24 cellular contexts compared by ENCODE assay signal in genomic region chr1:42081475-42081874, GRCh38.
DNase-seq lines count a peak whose midpoint lies in the region; ATAC-seq, FAIRE-seq and TF ChIP-seq lines count a peak whose summit lies in the region.
"Had no signal": no experiment of that assay in that cellular context is flagged by ENCODE, and none has a peak within 500 bp of the region (broad histone marks: within the 10 kb centered on the region; RNA-seq: fewer than 3 reads in every experiment).

No MANE protein-coding gene starts in this region.

- H3K27me3 Mint-ChIP-seq in Calu3 (ENCODE audit: unreplicated experiment), result peaks cover 8% of the 10 kb centered on the region

- H3K27ac Mint-ChIP-seq in Calu3 (ENCODE audit: unreplicated experiment), result no peak overlapping the region
- H3K27ac Mint-ChIP-seq: CD4-positive, alpha-beta memory T cell; immature natural killer cell; naive B cell; T-helper 17 cell had no signal

- no peaks in the 10 kb centered on the region for H3K9me3 Mint-ChIP-seq in Calu3 (ENCODE audit: low read depth, unreplicated experiment)

- no peak for TF ChIP-seq CTCF in Calu3 (IDR thresholded peaks at IDR 0.05; ENCODE audit: unreplicated experiment)

- no peak overlapping the region for H3K4me3 Mint-ChIP-seq in Calu3 (ENCODE audit: low read depth, unreplicated experiment)
- H3K4me3 Mint-ChIP-seq: CD4-positive, alpha-beta memory T cell; immature natural killer cell; naive B cell; T-helper 17 cell had no signal

- FAIRE-seq in urothelium cell line (lab: Jason Lieb, UNC), result no peak
- FAIRE-seq: bronchial epithelial cell, GM12878 had no signal

- no TSS peak for BruUV-seq in Calu3 (replicated peaks; lab: Mats Ljungman, UMichigan)

- DNase-seq in Calu3 (peak; percentile 42), HuH-7.5 (ENCODE audit: low spot score) (peak; percentile 28), astrocyte of the hippocampus (ENCODE audit: low read depth, low spot score) (peak; percentile 50), mucosa of gallbladder (ENCODE audit: low spot score) (peak; percentile 80), urothelium cell line (ENCODE audit: low spot score) (no peak)
- DNase-seq in activated naive CD4-positive, alpha-beta T cell treated with anti-CD3 and anti-CD28 coated beads, Interleukin-2, amount 50 U/mL, for 16 hours, result no peak
- DNase-seq in activated CD4-positive, alpha-beta T cell treated with anti-CD3 and anti-CD28 coated beads for 4 hours, result no peak
- DNase-seq: activated CD8-positive, alpha-beta memory T cell treated with anti-CD3 and anti-CD28 coated beads, Interleukin-2, amount 50 U/mL, for 4 hours; activated effector memory CD4-positive, alpha-beta T cell treated with anti-CD3 and anti-CD28 coated beads, Interleukin-2, amount 50 U/mL, for 16 hours; DMS53; GOT3; heart right ventricle; immature natural killer cell; KG1; naive B cell; NCI-H1105 treated with DMSO at 0.1 percent for 48 hours; sigmoid colon; stimulated activated naive CD4-positive, alpha-beta T cell; T-helper 17 cell; WERI-Rb-1 had no signal

- no peak for ATAC-seq in GM19397 (IDR thresholded peaks at IDR 0.05; ENCODE audit: unreplicated experiment)
- ATAC-seq: GM12878, T-helper 17 cell had no signal

- CTCF ChIA-PET in Calu3 (lab: Charles Lee), result interaction anchor here (0.6 kb wide), 1 partner anchor 1376 kb away, joined by 3 read pairs; no protein-coding TSS in a partner anchor

- peaks cover 17% of the 10 kb centered on the region for H3K4me1 Mint-ChIP-seq in Calu3 (ENCODE audit: low read depth, unreplicated experiment)
- H3K4me1 Mint-ChIP-seq: immature natural killer cell, naive B cell had no signal

- intact Hi-C loops in Calu3 (cut with micrococcal nuclease; ENCODE audit: unreplicated experiment), result no loop called here

- H3K36me3 Mint-ChIP-seq in Calu3 (ENCODE audit: insufficient read depth, unreplicated experiment), result no peaks in the 10 kb centered on the region

Comparison
In these comparisons a context has a peak if more than half of its experiments do, and no peak if none do; other contexts are left out.
1. DNase-seq: peak in Calu3 (single experiment), HuH-7.5 (single experiment), astrocyte of the hippocampus (single experiment) and mucosa of gallbladder (single experiment); none in activated naive CD4-positive, alpha-beta T cell treated with anti-CD3 and anti-CD28 coated beads, Interleukin-2, amount 50 U/mL, for 16 hours (single experiment), activated CD4-positive, alpha-beta T cell treated with anti-CD3 and anti-CD28 coated beads for 4 hours (0 of 2) and urothelium cell line (single experiment).